Comparison of ENCODE assay signal across 18 cellular contexts in the genomic region with DNA sequence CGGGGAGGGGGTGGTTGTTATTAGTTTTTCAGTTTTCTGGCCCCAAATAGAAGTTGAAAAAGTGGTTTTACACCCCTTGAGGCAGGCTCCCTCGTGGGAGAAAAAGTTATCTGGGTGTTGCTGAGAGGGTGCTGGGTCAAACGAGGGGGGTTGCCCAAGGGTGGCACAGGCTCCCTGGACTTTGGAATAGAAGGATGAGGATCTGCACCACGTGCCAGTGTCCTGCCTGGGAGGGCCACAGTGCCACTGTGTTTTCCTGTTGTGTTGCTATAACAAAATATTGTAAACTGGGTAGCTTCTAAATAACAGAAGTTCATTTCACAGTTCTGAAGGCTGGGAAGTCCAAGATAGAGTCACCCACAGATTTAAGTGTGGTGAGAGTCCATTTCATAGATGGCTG.
"Had no signal": no experiment of that assay in that cellular context is flagged by ENCODE, and none has a peak within 500 bp of the region (broad histone marks: within the 10 kb centered on the region; RNA-seq: fewer than 3 reads in every experiment).

No MANE protein-coding gene starts in this region.

- H3K4me2 ChIP-seq: neural progenitor cell, smooth muscle cell had no signal

- H3K36me3 ChIP-seq: neural progenitor cell, neutrophil, ovary, pancreas, prostate gland, right atrium auricular region, right lobe of liver, sigmoid colon, spleen had no signal

- H3K27me3 ChIP-seq: neural progenitor cell, neutrophil, ovary, pancreas, right atrium auricular region, right lobe of liver, sigmoid colon, spleen had no signal

- H2AFZ ChIP-seq: neural progenitor cell had no signal

- H3K4me3 ChIP-seq: neural progenitor cell, ovary, pancreas, prostate gland, psoas muscle, right atrium auricular region, right lobe of liver, sigmoid colon, skin epidermis, smooth muscle cell, spleen had no signal

- H3K9me3 ChIP-seq: neutrophil, ovary, pancreas, prostate gland, psoas muscle, right atrium auricular region, right lobe of liver, sigmoid colon had no signal

- H3K9ac ChIP-seq: neural progenitor cell had no signal

- ATAC-seq: naive thymus-derived CD4-positive, alpha-beta T cell; naive thymus-derived CD8-positive, alpha-beta T cell; natural killer cell; natural killer cell treated with Interleukin-12 subunit alpha and Interleukin-12 subunit beta and Interleukin-15 and Interleukin-18, amount 100 ng/mL, for 72 hours; pancreas; psoas muscle; right cardiac atrium; sciatic nerve had no signal

- H3K4me1 ChIP-seq: pancreas, prostate gland, psoas muscle, right lobe of liver, sigmoid colon had no signal

- H3K27ac ChIP-seq: neural progenitor cell, neutrophil, ovary, pancreas, prostate gland, psoas muscle, right atrium auricular region, right lobe of liver, sigmoid colon, skin epidermis, spleen had no signal
